24 cellular contexts compared by ENCODE assay signal in the genomic region with DNA sequence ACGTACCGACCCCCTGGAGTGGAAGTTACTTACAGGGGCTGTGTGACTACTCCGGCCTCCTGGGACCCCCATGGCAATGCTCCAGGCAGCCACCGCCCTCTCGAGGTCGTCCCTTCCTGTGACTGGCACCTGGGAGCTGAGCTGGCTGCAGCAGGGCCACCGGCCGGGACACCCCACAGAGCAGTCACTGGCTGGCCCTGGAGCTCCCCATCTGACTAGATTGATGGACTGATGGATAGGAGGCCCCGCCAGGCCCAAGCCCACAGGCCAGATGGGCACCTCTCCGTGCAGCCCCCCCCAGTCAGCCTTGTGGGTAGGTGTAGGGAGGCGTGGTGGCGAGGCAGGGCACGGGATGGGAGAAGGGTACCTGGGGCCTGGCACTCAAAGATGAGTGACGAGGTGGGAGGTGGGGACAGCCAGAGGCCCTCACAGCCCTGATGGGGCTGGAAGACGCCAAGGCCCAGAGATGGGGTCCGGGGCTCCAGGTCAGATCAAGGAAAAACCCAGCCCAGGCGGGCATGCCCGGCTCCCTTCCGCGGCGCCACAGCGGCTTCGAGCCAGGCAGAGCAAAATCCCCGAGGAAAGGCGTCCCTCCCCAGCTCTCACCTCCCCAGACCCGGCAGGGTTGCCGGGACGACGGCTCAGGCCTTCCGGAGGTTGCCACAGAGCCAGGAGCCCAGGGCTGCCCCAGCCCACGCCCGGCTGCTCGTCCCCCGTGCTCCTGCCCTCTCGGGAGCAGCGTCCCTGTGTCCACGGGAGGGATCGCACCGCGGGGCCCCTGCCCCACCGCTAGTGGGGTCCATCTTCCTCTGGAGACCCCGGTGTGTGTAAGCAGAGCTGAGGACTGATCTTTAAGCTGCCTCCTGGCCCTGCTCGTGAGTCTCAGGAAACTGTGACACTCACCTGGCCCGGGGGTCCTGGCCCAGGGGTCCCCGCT. TPM values are rescaled to one million over a fixed set of nuclear protein-coding genes. Genes with fewer than 3 reads are reported as not detected.
DNase-seq lines count a peak whose midpoint lies in the region; ATAC-seq, FAIRE-seq and TF ChIP-seq lines count a peak whose summit lies in the region.
"Had no signal": no experiment of that assay in that cellular context is flagged by ENCODE, and none has a peak within 500 bp of the region (broad histone marks: within the 10 kb centered on the region; RNA-seq: fewer than 3 reads in every experiment).

No MANE protein-coding gene starts in this region.

- TF ChIP-seq POLR2A in K562 (conservative IDR thresholded peaks at IDR 0.05) = peak; percentile 23; the same call in 1 of the 2 replicates

- H3K27ac ChIP-seq in HEK293 (ENCODE audit: extremely low read depth, low read depth, low read length) (no peak overlapping the region), K562 (ENCODE audit: extremely low read depth, low read depth, low read length) (no peak overlapping the region), osteoblast (ENCODE audit: low read depth, low read length) (no peak overlapping the region)
- H3K27ac ChIP-seq: A549, PC-9 had no signal

- intact Hi-C loops in K562 (cut with micrococcal nuclease) = no loop called here

- TF ChIP-seq CTCF in HEK293 (tag by site-specific recombination; IDR thresholded peaks at IDR 0.05) = no peak
- TF ChIP-seq CTCF in K562 (IDR thresholded peaks at IDR 0.05 in 2 of 3, conservative IDR thresholded peaks at IDR 0.05 in 1 of 3; ENCODE audit: insufficient read depth in 2 of 3, low read depth in 1 of 3, low read length in 3 of 3) = no peak
- TF ChIP-seq CTCF in osteoblast (IDR thresholded peaks at IDR 0.05; ENCODE audit: extremely low read depth, low read depth, low read length) = no peak

- FAIRE-seq in K562 (lab: Jason Lieb, UNC) = no peak
- FAIRE-seq: A549, D721Med had no signal

- no TSS peak for BruUV-seq in K562 (replicated peaks; lab: Mats Ljungman, UMichigan)

- no peak overlapping the region for H3K4me3 Mint-ChIP-seq in stimulated activated naive CD8-positive, alpha-beta T cell treated with anti-CD3 and anti-CD28 coated beads, Interleukin-15, amount 100 ng/mL, for 72 hours
- H3K4me3 Mint-ChIP-seq: CD4-positive, CD25-positive, alpha-beta regulatory T cell; GM23338; T-helper 1 cell treated with Interleukin-12 subunit alpha and Interleukin-12 subunit beta and Interleukin-4 antibody, amounts not matched to agents 30 μg/mL and 1 μg/mL, for 36 hours had no signal

- H3K9me1 ChIP-seq in K562 (ENCODE audit: control insufficient read depth, insufficient read depth, low read length) = peaks cover 6% of the 10 kb centered on the region

- H3K4me3 ChIP-seq in HEK293 (ENCODE audit: low read depth, low read length) (no peak overlapping the region), K562 (no peak overlapping the region), osteoblast (ENCODE audit: insufficient read depth, low read length) (no peak overlapping the region)
- H3K4me3 ChIP-seq: A549, GM23338, HAP-1, PC-9 had no signal

- POLR2A ChIA-PET in HEK293 (lab: Yijun Ruan, JAX) = no interaction called here
- POLR2A ChIA-PET in K562 (lab: Yijun Ruan, JAX) = interaction anchor here (0.6 to 2.2 kb wide), 3 partner anchors 9 to 218 kb away, joined by 3 to 8 read pairs (median 3); no protein-coding TSS in a partner anchor

- no peak for TF ChIP-seq RAD21 in K562 (CRISPR knock-in tag; conservative IDR thresholded peaks at IDR 0.05 in 1 of 2, IDR thresholded peaks at IDR 0.05 in 1 of 2)

- CTCF ChIA-PET in HEK293 (lab: Yijun Ruan, JAX) = no interaction called here
- CTCF ChIA-PET in K562 (lab: Yijun Ruan, JAX; ENCODE audit: low intra/inter-chr PET ratio) = no interaction called here

- peaks cover 16% of the 10 kb centered on the region for H3K79me2 ChIP-seq in K562 (ENCODE audit: control insufficient read depth, insufficient read depth, low read length)
- peaks cover 4% of the 10 kb centered on the region for H3K79me2 ChIP-seq in osteoblast (ENCODE audit: insufficient read depth, low read length)

- peaks cover 15% of the 10 kb centered on the region for H3K27me3 Mint-ChIP-seq in stimulated activated naive CD8-positive, alpha-beta T cell treated with anti-CD3 and anti-CD28 coated beads, Interleukin-15, amount 100 ng/mL, for 72 hours
- H3K27me3 Mint-ChIP-seq: CD4-positive, CD25-positive, alpha-beta regulatory T cell had no signal

- peak overlapping the region; percentile 19 to 42 for H3K27ac Mint-ChIP-seq in stimulated activated naive CD8-positive, alpha-beta T cell treated with anti-CD3 and anti-CD28 coated beads, Interleukin-15, amount 100 ng/mL, for 72 hours
- H3K27ac Mint-ChIP-seq: CD4-positive, CD25-positive, alpha-beta regulatory T cell; GM23338; T-helper 1 cell treated with Interleukin-12 subunit alpha and Interleukin-12 subunit beta and Interleukin-4 antibody, amounts not matched to agents 30 μg/mL and 1 μg/mL, for 36 hours had no signal

- TF ChIP-seq EP300 in K562 (IDR thresholded peaks at IDR 0.05; ENCODE audit: low read length) = no peak

- no peaks in the 10 kb centered on the region for H3K9me3 Mint-ChIP-seq in stimulated activated naive CD8-positive, alpha-beta T cell treated with anti-CD3 and anti-CD28 coated beads, Interleukin-15, amount 100 ng/mL, for 72 hours
- H3K9me3 Mint-ChIP-seq: CD4-positive, CD25-positive, alpha-beta regulatory T cell; GM23338; T-helper 1 cell treated with Interleukin-12 subunit alpha and Interleukin-12 subunit beta and Interleukin-4 antibody, amounts not matched to agents 30 μg/mL and 1 μg/mL, for 36 hours had no signal

- H3K4me1 Mint-ChIP-seq in stimulated activated naive CD8-positive, alpha-beta T cell treated with anti-CD3 and anti-CD28 coated beads, Interleukin-15, amount 100 ng/mL, for 72 hours = peaks cover 12% of the 10 kb centered on the region

- H3K27me3 ChIP-seq in K562 (ENCODE audit: control insufficient read depth in 2 of 2, insufficient read depth in 2 of 2, low read length in 2 of 2) = peaks cover 0 to 10% of the 10 kb centered on the region in 2 experiments; a peak in 2 of 5 replicates
- peaks cover 10% of the 10 kb centered on the region for H3K27me3 ChIP-seq in osteoblast (ENCODE audit: insufficient read depth, low read length)

- H3K9ac ChIP-seq in K562 (ENCODE audit: insufficient read depth in 1 of 2, low read depth in 2 of 2, low read length in 2 of 2) = no peak overlapping the region; a peak in 1 of 4 replicates

- in situ Hi-C loops in K562 (cut with MboI) = no loop called here

- 92% methylated on average over 40 of the region's 45 CpGs for WGBS in K562 (ENCODE audit: insufficient coverage, low coverage, missing lambda C conversion rate)

- no peak for DNase-seq in stimulated activated naive CD8-positive, alpha-beta T cell treated with anti-CD3 and anti-CD28 coated beads, Interleukin-15, amount 100 ng/mL, for 72 hours
- no peak for DNase-seq in stimulated activated naive CD8-positive, alpha-beta T cell treated with anti-CD3 and anti-CD28 coated beads, Interleukin-15, Interleukin-2, amounts not matched to agents 100 U/mL and 50 U/mL, for 24 hours
- DNase-seq in K562 (ENCODE audit: extremely low read depth in 1 of 4, low spot score in 3 of 4) (no peak), osteoblast (ENCODE audit: insufficient read length, low spot score, missing footprints) (peak; percentile 89), NCI-H526 (lab: John Stamatoyannopoulos, UW) (no peak), NCI-H69 (lab: John Stamatoyannopoulos, UW) (no peak)
- DNase-seq: CD4-positive, CD25-positive, alpha-beta regulatory T cell; MV-4-11; NCI-H1105 treated with DMSO at 0.1 percent for 48 hours; NCI-H2029; NCI-H446; NCI-H524 treated with DMSO at 0.1 percent for 48 hours; PC-9; RPMI8226; SHP77; SW 1271 had no signal

- H3K4me1 ChIP-seq in HEK293 (ENCODE audit: control insufficient read depth, insufficient read depth, low read length) (no peaks in the 10 kb centered on the region), K562 (replicated peaks in 1 of 2; ENCODE audit: control insufficient read depth in 2 of 2, insufficient read depth in 2 of 2, low read length in 2 of 2) (peaks cover 0 to 61% of the 10 kb centered on the region in 2 experiments; a peak in 2 of 5 replicates), osteoblast (ENCODE audit: insufficient read depth, low read length) (no peaks in the 10 kb centered on the region)
- H3K4me1 ChIP-seq: A549, HAP-1 had no signal

- H2AFZ ChIP-seq in K562 (ENCODE audit: low read depth, low read length) (no peak overlapping the region), osteoblast (ENCODE audit: low read length) (no peak overlapping the region)
- H2AFZ ChIP-seq: GM23338, PC-9 had no signal

- H3K4me2 ChIP-seq in K562 (ENCODE audit: insufficient read depth, low read length) (no peak overlapping the region), osteoblast (ENCODE audit: insufficient read depth, low read length) (no peak overlapping the region)
- H3K4me2 ChIP-seq: A549, GM23338, PC-9 had no signal

- H3K9me3 ChIP-seq in HEK293 (ENCODE audit: control insufficient read depth, insufficient read depth, low read depth, low read length) (no peaks in the 10 kb centered on the region), K562 (replicated peaks; ENCODE audit: control insufficient read depth, insufficient read depth, low read depth, low read length) (0 out of 2 replicates have a peak, but pooled peaks cover 2% of the 10 kb centered on the region), osteoblast (ENCODE audit: low read depth, low read length) (no peaks in the 10 kb centered on the region)
- H3K9me3 ChIP-seq: A549, HAP-1 had no signal

- peak; percentile 18 for ATAC-seq in stimulated activated naive CD8-positive, alpha-beta T cell treated with anti-CD3 and anti-CD28 coated beads, Interleukin-15, amount 100 ng/mL, for 72 hours
- ATAC-seq in stimulated activated naive CD8-positive, alpha-beta T cell treated with anti-CD3 and anti-CD28 coated beads, Interleukin-15, Interleukin-2, amounts not matched to agents 100 U/mL and 50 U/mL, for 24 hours = no peak
- ATAC-seq in K562 (peak; percentile 32), GM19397 (IDR thresholded peaks at IDR 0.05; ENCODE audit: unreplicated experiment) (no peak)
- ATAC-seq: A549, GM23338 had no signal

- H3K36me3 ChIP-seq in HEK293 (ENCODE audit: control insufficient read depth in 2 of 2, insufficient read depth in 1 of 2, low read length in 2 of 2) (peaks cover 0 to 40% of the 10 kb centered on the region in 2 experiments; a peak in 1 of 3 replicates), K562 (ENCODE audit: control insufficient read depth, insufficient read depth, low read length) (peaks cover 52% of the 10 kb centered on the region), osteoblast (ENCODE audit: insufficient read depth, low read length) (peaks cover 7% of the 10 kb centered on the region)

- H4K20me1 ChIP-seq in K562 (replicated peaks; ENCODE audit: control insufficient read depth, insufficient read depth, low read length) (peaks cover 32% of the 10 kb centered on the region), osteoblast (ENCODE audit: insufficient read depth, low read length) (peaks cover 2% of the 10 kb centered on the region)

RNA-seq across cellular contexts. Expression of a gene that starts 8.4 kb away (rescaled TPM):
- total RNA-seq in K562 (2011; cell fraction: chromatin; rRNA removed; ENCODE audit: low replicate concordance) = 117 and 251 TPM in 2 replicates
- 298 and 302 TPM in 2 replicates for total RNA-seq in K562 (2011; cell fraction: nucleolus; rRNA removed)
- total RNA-seq in K562 (2011; cell fraction: nucleoplasm; rRNA removed) = 179 and 217 TPM in 2 replicates
- total RNA-seq in K562 (2014; rRNA removed) (161 and 172 TPM in 2 replicates), K562 (2014; rRNA removed; fragmentation: Illumina TruSeq; extraction: Trizol) (58.6 and 93.5 TPM in 2 replicates), K562 (2015; rRNA removed; fragmentation: Illumina TruSeq; extraction: Trizol) (87.1 and 91.3 TPM in 2 replicates), K562 (2021) (149 and 152 TPM in 2 replicates), osteoblast (33.0 and 33.7 TPM in 2 replicates)
- polyA plus RNA-seq in K562 (2011; rRNA removed) (127 and 145 TPM in 2 replicates), K562 (2014; fragmentation: Illumina TruSeq; extraction: Trizol) (215 and 268 TPM in 2 replicates), K562 (2014; fragmentation: Nextera tagmentation; extraction: Ambion mirVana) (1 to 10 TPM; 2.3 to 3.6 TPM), K562 (2014; rRNA removed) (165 and 173 TPM in 2 replicates)
- polyA plus RNA-seq in K562 (2011; cell fraction: cytosol; rRNA removed) = 193 and 267 TPM in 2 replicates
- 120 and 140 TPM in 2 replicates for polyA plus RNA-seq in K562 (2011; cell fraction: nucleus; rRNA removed)
- polyA plus RNA-seq in K562 (2012) = 107 and 221 TPM in 2 replicates
- polyA minus RNA-seq in K562 (2011; rRNA and poly(A)+ RNA removed) = 62.5 and 83.9 TPM in 2 replicates
- polyA minus RNA-seq in K562 (2011; cell fraction: cytosol; rRNA and poly(A)+ RNA removed) = 76.8 and 77.8 TPM in 2 replicates
- polyA minus RNA-seq in K562 (2011; cell fraction: nucleus; rRNA and poly(A)+ RNA removed) = 36.1 and 44.7 TPM in 2 replicates

RNA-seq across cellular contexts. Expression of a gene that starts 10.3 kb away (rescaled TPM):
- 5.2 and 12.7 TPM in 2 replicates for total RNA-seq in K562 (2011; cell fraction: chromatin; rRNA removed; ENCODE audit: low replicate concordance)
- total RNA-seq in K562 (2011; cell fraction: nucleolus; rRNA removed) = 5.7 and 6.5 TPM in 2 replicates
- total RNA-seq in K562 (2011; cell fraction: nucleoplasm; rRNA removed) = 4.3 and 5.3 TPM in 2 replicates
- total RNA-seq in K562 (2014; rRNA removed) (2.2 and 3.3 TPM in 2 replicates), K562 (2014; rRNA removed; fragmentation: Illumina TruSeq; extraction: Trizol) (2.3 TPM in 2 replicates), K562 (2015; rRNA removed; fragmentation: Illumina TruSeq; extraction: Trizol) (2.9 and 3.3 TPM in 2 replicates), K562 (2021) (12.0 and 12.8 TPM in 2 replicates), osteoblast (12.4 and 14.8 TPM in 2 replicates)
- polyA plus RNA-seq in K562 (2011; rRNA removed) (7.3 and 12.0 TPM in 2 replicates), K562 (2014; fragmentation: Illumina TruSeq; extraction: Trizol) (3.8 and 4.9 TPM in 2 replicates), K562 (2014; fragmentation: Nextera tagmentation; extraction: Ambion mirVana) (under 1 TPM; 0.11 to 0.18 TPM), K562 (2014; rRNA removed) (4.7 and 6.0 TPM in 2 replicates)
- 8.0 and 16.3 TPM in 2 replicates for polyA plus RNA-seq in K562 (2011; cell fraction: cytosol; rRNA removed)
- polyA plus RNA-seq in K562 (2011; cell fraction: nucleus; rRNA removed) = 10.3 and 10.5 TPM in 2 replicates
- polyA plus RNA-seq in K562 (2012) = 5.1 and 7.3 TPM in 2 replicates
- polyA minus RNA-seq in K562 (2011; rRNA and poly(A)+ RNA removed) = 10.2 and 11.4 TPM in 2 replicates
- polyA minus RNA-seq in K562 (2011; cell fraction: cytosol; rRNA and poly(A)+ RNA removed) = 8.0 and 8.7 TPM in 2 replicates
- polyA minus RNA-seq in K562 (2011; cell fraction: nucleus; rRNA and poly(A)+ RNA removed) = 1.8 and 2.6 TPM in 2 replicates
- total RNA-seq: CD4-positive, CD25-positive, alpha-beta regulatory T cell had no signal
- polyA plus RNA-seq: CD4-positive, CD25-positive, alpha-beta regulatory T cell had no signal

RNA-seq across cellular contexts. Expression of a gene that starts 29.0 kb away (rescaled TPM):
- 0.09 and 0.16 TPM in 2 replicates for total RNA-seq in K562 (2011; cell fraction: chromatin; rRNA removed; ENCODE audit: low replicate concordance)
- total RNA-seq in K562 (2011; cell fraction: nucleolus; rRNA removed) = under 0.01 and 0.13 TPM in 2 replicates
- 0.15 TPM in 1 of 2 replicates, not detected in the other for total RNA-seq in K562 (2011; cell fraction: nucleoplasm; rRNA removed)
- total RNA-seq in K562 (2014; rRNA removed) = 0.09 TPM in 1 of 2 replicates, not detected in the other
- 0.04 TPM in 1 of 2 replicates, not detected in the other for total RNA-seq in K562 (2014; rRNA removed; fragmentation: Illumina TruSeq; extraction: Trizol)
- 0.04 TPM in 2 replicates for total RNA-seq in K562 (2015; rRNA removed; fragmentation: Illumina TruSeq; extraction: Trizol)
- total RNA-seq in K562 (2021) = 0.11 and 0.20 TPM in 2 replicates
- polyA plus RNA-seq in K562 (2011; rRNA removed) = 0.08 and 0.12 TPM in 2 replicates
- polyA plus RNA-seq in K562 (2011; cell fraction: cytosol; rRNA removed) = 0.15 and 0.27 TPM in 2 replicates
- 0.04 and 0.22 TPM in 2 replicates for polyA plus RNA-seq in K562 (2011; cell fraction: nucleus; rRNA removed)
- polyA plus RNA-seq in K562 (2012) = 0.10 and 0.53 TPM in 2 replicates
- polyA plus RNA-seq in K562 (2014; fragmentation: Illumina TruSeq; extraction: Trizol) = 0.04 TPM in 2 replicates
- under 1 TPM in 1 of 2 experiments, not detected in 1; 0.01 TPM for polyA plus RNA-seq in K562 (2014; fragmentation: Nextera tagmentation; extraction: Ambion mirVana)
- 0.07 TPM in 1 of 2 replicates, not detected in the other for polyA plus RNA-seq in K562 (2014; rRNA removed)
- polyA minus RNA-seq in K562 (2011; rRNA and poly(A)+ RNA removed) = 0.03 TPM in 1 of 2 replicates, not detected in the other
- not detected in 2 replicates for polyA minus RNA-seq in K562 (2011; cell fraction: cytosol; rRNA and poly(A)+ RNA removed)
- not detected in 2 replicates for polyA minus RNA-seq in K562 (2011; cell fraction: nucleus; rRNA and poly(A)+ RNA removed)
- 0.29 and 0.72 TPM in 2 replicates for total RNA-seq in osteoblast
- total RNA-seq: LHCN-M2 had no signal

RNA-seq across cellular contexts. Expression of a gene that starts 51.6 kb away (rescaled TPM):
- total RNA-seq in K562 (2011; cell fraction: chromatin; rRNA removed; ENCODE audit: low replicate concordance) = 53.5 and 114 TPM in 2 replicates
- total RNA-seq in K562 (2011; cell fraction: nucleolus; rRNA removed) = 73.2 and 78.7 TPM in 2 replicates
- 57.0 and 59.8 TPM in 2 replicates for total RNA-seq in K562 (2011; cell fraction: nucleoplasm; rRNA removed)
- total RNA-seq in K562 (2014; rRNA removed) (73.2 and 106 TPM in 2 replicates), K562 (2014; rRNA removed; fragmentation: Illumina TruSeq; extraction: Trizol) (16.2 and 18.1 TPM in 2 replicates), K562 (2015; rRNA removed; fragmentation: Illumina TruSeq; extraction: Trizol) (49.9 and 50.8 TPM in 2 replicates), K562 (2021) (106 and 110 TPM in 2 replicates), osteoblast (35.9 and 38.7 TPM in 2 replicates)
- polyA plus RNA-seq in K562 (2011; rRNA removed) (44.5 and 67.3 TPM in 2 replicates), K562 (2014; fragmentation: Illumina TruSeq; extraction: Trizol) (72.3 and 101 TPM in 2 replicates), K562 (2014; fragmentation: Nextera tagmentation; extraction: Ambion mirVana) (1 to 10 TPM; 1.4 to 4.8 TPM), K562 (2014; rRNA removed) (87.3 and 89.9 TPM in 2 replicates)
- polyA plus RNA-seq in K562 (2011; cell fraction: cytosol; rRNA removed) = 73.0 and 146 TPM in 2 replicates
- 65.8 and 104 TPM in 2 replicates for polyA plus RNA-seq in K562 (2011; cell fraction: nucleus; rRNA removed)
- 77.3 and 87.1 TPM in 2 replicates for polyA plus RNA-seq in K562 (2012)
- polyA minus RNA-seq in K562 (2011; rRNA and poly(A)+ RNA removed) = 10.3 and 19.1 TPM in 2 replicates
- 38.4 and 40.7 TPM in 2 replicates for polyA minus RNA-seq in K562 (2011; cell fraction: cytosol; rRNA and poly(A)+ RNA removed)
- 17.5 and 20.0 TPM in 2 replicates for polyA minus RNA-seq in K562 (2011; cell fraction: nucleus; rRNA and poly(A)+ RNA removed)

RNA-seq across cellular contexts. Expression of a gene that starts 53.9 kb away (rescaled TPM):
- total RNA-seq in K562 (2011; cell fraction: chromatin; rRNA removed; ENCODE audit: low replicate concordance) = 161 and 433 TPM in 2 replicates
- total RNA-seq in K562 (2011; cell fraction: nucleolus; rRNA removed) = 163 and 178 TPM in 2 replicates
- total RNA-seq in K562 (2011; cell fraction: nucleoplasm; rRNA removed) = 128 and 148 TPM in 2 replicates
- total RNA-seq in K562 (2014; rRNA removed) (255 and 325 TPM in 2 replicates), K562 (2014; rRNA removed; fragmentation: Illumina TruSeq; extraction: Trizol) (43.6 and 58.2 TPM in 2 replicates), K562 (2015; rRNA removed; fragmentation: Illumina TruSeq; extraction: Trizol) (97.6 and 106 TPM in 2 replicates), K562 (2021) (193 and 203 TPM in 2 replicates), osteoblast (45.6 and 49.5 TPM in 2 replicates)
- polyA plus RNA-seq in K562 (2011; rRNA removed) (96.1 and 122 TPM in 2 replicates), K562 (2014; fragmentation: Illumina TruSeq; extraction: Trizol) (77.3 and 106 TPM in 2 replicates), K562 (2014; fragmentation: Nextera tagmentation; extraction: Ambion mirVana) (1 to 10 TPM; 1.3 to 2.0 TPM), K562 (2014; rRNA removed) (174 and 181 TPM in 2 replicates)
- 93.4 and 185 TPM in 2 replicates for polyA plus RNA-seq in K562 (2011; cell fraction: cytosol; rRNA removed)
- polyA plus RNA-seq in K562 (2011; cell fraction: nucleus; rRNA removed) = 299 and 377 TPM in 2 replicates
- polyA plus RNA-seq in K562 (2012) = 128 and 152 TPM in 2 replicates
- 65.6 and 91.6 TPM in 2 replicates for polyA minus RNA-seq in K562 (2011; rRNA and poly(A)+ RNA removed)
- polyA minus RNA-seq in K562 (2011; cell fraction: cytosol; rRNA and poly(A)+ RNA removed) = 90.0 and 90.6 TPM in 2 replicates
- polyA minus RNA-seq in K562 (2011; cell fraction: nucleus; rRNA and poly(A)+ RNA removed) = 35.1 and 68.2 TPM in 2 replicates

Comparison
In these comparisons a context has a peak if more than half of its experiments do, and no peak if none do; other contexts are left out.
1. ATAC-seq: peak in stimulated activated naive CD8-positive, alpha-beta T cell treated with anti-CD3 and anti-CD28 coated beads, Interleukin-15, amount 100 ng/mL, for 72 hours (single experiment) and K562 (single experiment); none in stimulated activated naive CD8-positive, alpha-beta T cell treated with anti-CD3 and anti-CD28 coated beads, Interleukin-15, Interleukin-2, amounts not matched to agents 100 U/mL and 50 U/mL, for 24 hours (single experiment) and GM19397 (single experiment).